ENCODE assay signal across 28 cellular contexts in genomic region chr18:74005320-74006110, GRCh38.
"Had no signal": no experiment of that assay in that cellular context is flagged by ENCODE, and none has a peak within 500 bp of the region (broad histone marks: within the 10 kb centered on the region; RNA-seq: fewer than 3 reads in every experiment).

No MANE protein-coding gene starts in this region.

- H3K9me3 ChIP-seq: ascending aorta had no signal

- H3K4me3 ChIP-seq: ascending aorta, coronary artery, dorsolateral prefrontal cortex had no signal

- H3K27me3 Mint-ChIP-seq: activated CD4-positive, alpha-beta memory T cell treated with anti-CD3 and anti-CD28 coated beads, Interleukin-2, amount 10 ng/mL, durations not matched to agents 7 days and 5 days; activated CD4-positive, alpha-beta T cell treated with anti-CD3 and anti-CD28 coated beads, Interleukin-2, amount 10 ng/mL, durations not matched to agents 7 days and 5 days; activated naive CD8-positive, alpha-beta T cell treated with anti-CD3 and anti-CD28 coated beads, Interleukin-2, amount 10 ng/mL, durations not matched to agents 7 days and 5 days; activated T-cell treated with anti-CD3 and anti-CD28 coated beads, Interleukin-2, amount 50 U/mL, for 24 hours; brain; central memory CD8-positive, alpha-beta T cell had no signal

- H3K4me1 Mint-ChIP-seq: activated CD4-positive, alpha-beta memory T cell treated with anti-CD3 and anti-CD28 coated beads, Interleukin-2, amount 10 ng/mL, durations not matched to agents 7 days and 5 days; activated naive CD4-positive, alpha-beta T cell treated with anti-CD3 and anti-CD28 coated beads, Interleukin-2, amount 10 ng/mL, durations not matched to agents 7 days and 5 days; activated naive CD8-positive, alpha-beta T cell treated with anti-CD3 and anti-CD28 coated beads, Interleukin-2, amount 10 ng/mL, durations not matched to agents 7 days and 5 days; brain; central memory CD8-positive, alpha-beta T cell; endodermal cell; T-helper 17 cell had no signal

- H3K4me3 Mint-ChIP-seq: activated CD4-positive, alpha-beta memory T cell treated with anti-CD3 and anti-CD28 coated beads, Interleukin-2, amount 10 ng/mL, durations not matched to agents 7 days and 5 days; activated CD4-positive, alpha-beta T cell treated with anti-CD3 and anti-CD28 coated beads, Interleukin-2, amount 10 ng/mL, durations not matched to agents 7 days and 5 days; activated naive CD4-positive, alpha-beta T cell treated with anti-CD3 and anti-CD28 coated beads, Interleukin-2, amount 10 ng/mL, durations not matched to agents 7 days and 5 days; activated naive CD8-positive, alpha-beta T cell treated with anti-CD3 and anti-CD28 coated beads, Interleukin-2, amount 10 ng/mL, durations not matched to agents 7 days and 5 days; activated T-cell treated with anti-CD3 and anti-CD28 coated beads, Interleukin-2, amount 50 U/mL, for 24 hours; activated T-cell treated with anti-CD3 and anti-CD28 coated beads, Interleukin-2, amount 50 U/mL, for 72 hours; brain; central memory CD8-positive, alpha-beta T cell; dendritic cell treated with granulocyte-macrophage colony-stimulating factor and Interleukin-4, amounts not matched to agents 40 ng/mL and 50 ng/mL, for 4 days; endodermal cell; T-helper 17 cell had no signal

- ATAC-seq: activated naive CD4-positive, alpha-beta T cell treated with anti-CD3 and anti-CD28 coated beads, Interleukin-2, amount 50 U/mL, for 72 hours; activated T-cell treated with anti-CD3 and anti-CD28 coated beads, Interleukin-2, amount 50 U/mL, for 72 hours; esophagus mucosa; T-helper 17 cell had no signal

- H3K36me3 Mint-ChIP-seq: activated naive CD4-positive, alpha-beta T cell treated with anti-CD3 and anti-CD28 coated beads, Interleukin-2, amount 10 ng/mL, durations not matched to agents 7 days and 5 days; activated naive CD4-positive, alpha-beta T cell treated with anti-CD3 and anti-CD28 coated beads, Interleukin-2, amount 50 U/mL, for 72 hours; activated naive CD8-positive, alpha-beta T cell treated with anti-CD3 and anti-CD28 coated beads, Interleukin-2, amount 10 ng/mL, durations not matched to agents 7 days and 5 days; brain had no signal

- DNase-seq: activated CD4-positive, alpha-beta memory T cell treated with anti-CD3 and anti-CD28 coated beads, Interleukin-2, amount 10 ng/mL, durations not matched to agents 7 days and 5 days; activated CD4-positive, alpha-beta T cell treated with anti-CD3 and anti-CD28 coated beads for 1 hour; activated CD4-positive, alpha-beta T cell treated with anti-CD3 and anti-CD28 coated beads for 4 hours; activated CD4-positive, alpha-beta T cell treated with anti-CD3 and anti-CD28 coated beads, Interleukin-2, amount 10 ng/mL, durations not matched to agents 7 days and 5 days; activated CD4-positive, alpha-beta T cell treated with anti-CD3 and anti-CD28 coated beads, Interleukin-2, amount 50 U/mL, for 4 hours; activated CD8-positive, alpha-beta memory T cell treated with anti-CD3 and anti-CD28 coated beads, Interleukin-2, amount 50 U/mL, for 48 hours; activated gamma-delta T cell; activated naive CD4-positive, alpha-beta T cell; activated naive CD4-positive, alpha-beta T cell treated with anti-CD3 and anti-CD28 coated beads, Interleukin-2, amount 10 ng/mL, durations not matched to agents 7 days and 5 days; activated naive CD8-positive, alpha-beta T cell treated with anti-CD3 and anti-CD28 coated beads, Interleukin-2, amount 10 ng/mL, durations not matched to agents 7 days and 5 days; activated T-cell treated with anti-CD3 and anti-CD28 coated beads for 4 hours; activated T-cell treated with anti-CD3 and anti-CD28 coated beads, Interleukin-2, amount 50 U/mL, for 24 hours; activated T-cell treated with anti-CD3 and anti-CD28 coated beads, Interleukin-2, amount 50 U/mL, for 72 hours; dorsolateral prefrontal cortex; effector memory CD4-positive, alpha-beta T cell; endodermal cell; foreskin fibroblast; T-helper 1 cell; T-helper 17 cell had no signal

- H3K9me3 Mint-ChIP-seq: activated CD4-positive, alpha-beta memory T cell treated with anti-CD3 and anti-CD28 coated beads, Interleukin-2, amount 10 ng/mL, durations not matched to agents 7 days and 5 days; activated naive CD4-positive, alpha-beta T cell treated with anti-CD3 and anti-CD28 coated beads, Interleukin-2, amount 10 ng/mL, durations not matched to agents 7 days and 5 days; activated naive CD4-positive, alpha-beta T cell treated with anti-CD3 and anti-CD28 coated beads, Interleukin-2, amount 50 U/mL, for 72 hours; activated T-cell treated with anti-CD3 and anti-CD28 coated beads, Interleukin-2, amount 50 U/mL, for 24 hours; activated T-cell treated with anti-CD3 and anti-CD28 coated beads, Interleukin-2, amount 50 U/mL, for 72 hours; brain; central memory CD8-positive, alpha-beta T cell had no signal

- H3K27ac ChIP-seq: ascending aorta, coronary artery, dorsolateral prefrontal cortex had no signal

- H3K27ac Mint-ChIP-seq: activated CD4-positive, alpha-beta memory T cell treated with anti-CD3 and anti-CD28 coated beads, Interleukin-2, amount 10 ng/mL, durations not matched to agents 7 days and 5 days; activated CD4-positive, alpha-beta T cell treated with anti-CD3 and anti-CD28 coated beads, Interleukin-2, amount 10 ng/mL, durations not matched to agents 7 days and 5 days; activated naive CD4-positive, alpha-beta T cell treated with anti-CD3 and anti-CD28 coated beads, Interleukin-2, amount 10 ng/mL, durations not matched to agents 7 days and 5 days; activated naive CD4-positive, alpha-beta T cell treated with anti-CD3 and anti-CD28 coated beads, Interleukin-2, amount 50 U/mL, for 72 hours; activated naive CD8-positive, alpha-beta T cell treated with anti-CD3 and anti-CD28 coated beads, Interleukin-2, amount 10 ng/mL, durations not matched to agents 7 days and 5 days; activated T-cell treated with anti-CD3 and anti-CD28 coated beads, Interleukin-2, amount 50 U/mL, for 24 hours; activated T-cell treated with anti-CD3 and anti-CD28 coated beads, Interleukin-2, amount 50 U/mL, for 72 hours; dendritic cell treated with granulocyte-macrophage colony-stimulating factor and Interleukin-4, amounts not matched to agents 40 ng/mL and 50 ng/mL, for 4 days; endodermal cell; T-helper 17 cell had no signal

- FAIRE-seq: bronchial epithelial cell, frontal cortex had no signal

- H3K27me3 ChIP-seq: ascending aorta, dorsolateral prefrontal cortex had no signal

- H3K4me1 ChIP-seq: ascending aorta had no signal
